12 cellular contexts compared by ENCODE assay signal in the genomic region with DNA sequence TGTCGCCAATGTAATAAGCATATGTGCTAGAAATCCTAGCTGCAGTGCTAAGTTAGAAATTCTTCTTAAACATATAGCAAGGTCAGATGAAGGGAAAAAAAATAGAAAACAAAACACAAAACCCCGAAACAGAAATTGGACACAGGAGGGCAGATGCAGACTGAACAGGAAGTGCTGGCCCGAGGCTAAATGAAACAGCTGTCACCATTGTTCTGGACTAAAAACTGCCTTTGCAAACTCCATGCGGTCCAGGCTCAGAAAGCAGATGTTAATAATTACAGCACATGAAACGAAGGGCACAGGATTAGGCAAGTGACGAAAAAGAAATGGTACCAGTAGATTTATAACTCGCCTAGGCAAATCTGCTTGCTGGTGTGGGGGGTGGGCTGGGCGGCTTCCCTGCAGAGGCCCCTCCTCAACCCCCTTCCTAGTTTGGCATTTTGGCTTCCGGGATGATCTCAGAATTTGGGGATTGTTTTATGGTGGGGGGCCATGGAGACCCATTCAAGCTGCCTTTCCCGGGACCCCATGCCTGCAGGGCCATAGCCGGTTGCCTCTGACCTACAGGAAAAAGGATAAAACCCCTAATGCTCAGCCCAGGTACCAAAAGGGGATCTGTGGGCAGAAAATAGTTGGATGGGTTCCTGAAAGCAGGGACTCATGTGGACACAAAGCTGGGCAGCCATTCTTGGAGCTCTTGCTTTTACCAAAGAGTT.
A peak's percentile ranks its signal among the peaks of the same experiment; 100 is the strongest.
DNase-seq lines count a peak whose midpoint lies in the region; ATAC-seq and TF ChIP-seq lines count a peak whose summit lies in the region.
"Had no signal": no experiment of that assay in that cellular context is flagged by ENCODE, and none has a peak within 500 bp of the region (broad histone marks: within the 10 kb centered on the region; RNA-seq: fewer than 3 reads in every experiment).

No MANE protein-coding gene starts in this region.

- H3K27me3 ChIP-seq in GM06990 (replicated peaks; ENCODE audit: control insufficient read depth, insufficient read depth, low read length): no peaks in the 10 kb centered on the region; the same call in 1 of the 2 replicates

- CTCF ChIA-PET in HEK293T (lab: Yijun Ruan, JAX): no interaction called here

- H3K4me3 ChIP-seq in GM06990 (replicated peaks; ENCODE audit: low read depth, low read length) (no peak overlapping the region), foreskin fibroblast (ENCODE audit: low read depth in 1 of 2, low read length in 2 of 2) (peak overlapping the region in 1 of 2 donors; percentile 5)

- no peak for DNase-seq in GM06990 (ENCODE audit: extremely low read depth, insufficient read length)
- peak; percentile 36 for DNase-seq in NCI-H1694 treated with DMSO at 0.1 percent for 48 hours (lab: John Stamatoyannopoulos, UW)
- peak; percentile 48 to 63 for DNase-seq in foreskin fibroblast
- no peak for DNase-seq in CD1c-positive myeloid dendritic cell (ENCODE audit: extremely low spot score)
- no peak for DNase-seq in HEK293T (ENCODE audit: extremely low spot score)
- DNase-seq in hepatic stellate cell (ENCODE audit: low spot score): no peak
- DNase-seq: activated CD8-positive, alpha-beta memory T cell treated with anti-CD3 and anti-CD28 coated beads for 24 hours; effector memory CD8-positive, alpha-beta T cell; stimulated activated naive B cell treated with anti-CD40 and anti-IgM and Interleukin-4, amounts not matched to agents 10 μg/mL and 1 μg/mL and 100 μg/mL, for 72 hours had no signal

- H3K36me3 ChIP-seq in GM06990 (ENCODE audit: control insufficient read depth, insufficient read depth, low read length): no peaks in the 10 kb centered on the region

- peak; percentile 66 for ATAC-seq in GM21723 (IDR thresholded peaks at IDR 0.05; ENCODE audit: unreplicated experiment)
- ATAC-seq in GM18858 (IDR thresholded peaks at IDR 0.05; ENCODE audit: unreplicated experiment): no peak
- ATAC-seq: effector memory CD8-positive, alpha-beta T cell; natural killer cell treated with Interleukin-12 subunit alpha and Interleukin-12 subunit beta and Interleukin-15 and Interleukin-18, amount 100 ng/mL, for 72 hours; stimulated activated naive B cell treated with anti-CD40 and anti-IgM and Interleukin-4, amounts not matched to agents 10 μg/mL and 1 μg/mL and 100 μg/mL, for 72 hours had no signal

- POLR2A ChIA-PET in HEK293T (lab: Yijun Ruan, JAX): no interaction called here

- TF ChIP-seq CTCF in GM06990 (IDR thresholded peaks at IDR 0.05; ENCODE audit: insufficient read depth, low read length, poor library complexity, severe bottlenecking): peak; percentile 6
- TF ChIP-seq CTCF in foreskin fibroblast (IDR thresholded peaks at IDR 0.05; ENCODE audit: low read depth, low read length): no peak

TF ChIP-seq in HEK293T, 16 proteins besides CTCF, POLR2A, EP300 and RAD21:
- TF ChIP-seq FOXA1 (IDR thresholded peaks at IDR 0.05) (no peak), ELF4 (IDR thresholded peaks at IDR 0.05) (no peak), SP1 (IDR thresholded peaks at IDR 0.05) (no peak), ARNT (IDR thresholded peaks at IDR 0.05) (no peak), HDGF (IDR thresholded peaks at IDR 0.05; ENCODE audit: borderline replicate concordance) (no peak), FOXM1 (IDR thresholded peaks at IDR 0.05; ENCODE audit: borderline replicate concordance) (no peak), FOXK2 (IDR thresholded peaks at IDR 0.05) (no peak), CTBP1 (IDR thresholded peaks at IDR 0.05; ENCODE audit: borderline replicate concordance) (no peak), SUZ12 (IDR thresholded peaks at IDR 0.05) (no peak), BHLHE40 (IDR thresholded peaks at IDR 0.05; ENCODE audit: borderline replicate concordance) (no peak), LEF1 (IDR thresholded peaks at IDR 0.05; ENCODE audit: borderline replicate concordance) (no peak), NFRKB (IDR thresholded peaks at IDR 0.05) (no peak), ZNF384 (IDR thresholded peaks at IDR 0.05) (no peak), L3MBTL2 (conservative IDR thresholded peaks at IDR 0.05) (no peak), TARDBP (IDR thresholded peaks at IDR 0.05) (no peak)
- TF ChIP-seq, protein P1, sequence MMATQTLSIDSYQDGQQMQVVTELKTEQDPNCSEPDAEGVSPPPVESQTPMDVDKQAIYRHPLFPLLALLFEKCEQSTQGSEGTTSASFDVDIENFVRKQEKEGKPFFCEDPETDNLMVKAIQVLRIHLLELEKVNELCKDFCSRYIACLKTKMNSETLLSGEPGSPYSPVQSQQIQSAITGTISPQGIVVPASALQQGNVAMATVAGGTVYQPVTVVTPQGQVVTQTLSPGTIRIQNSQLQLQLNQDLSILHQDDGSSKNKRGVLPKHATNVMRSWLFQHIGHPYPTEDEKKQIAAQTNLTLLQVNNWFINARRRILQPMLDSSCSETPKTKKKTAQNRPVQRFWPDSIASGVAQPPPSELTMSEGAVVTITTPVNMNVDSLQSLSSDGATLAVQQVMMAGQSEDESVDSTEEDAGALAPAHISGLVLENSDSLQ (IDR thresholded peaks at IDR 0.05): no peak

Comparison
In these comparisons a context has a peak if more than half of its experiments do, and no peak if none do; other contexts are left out.
1. DNase-seq: peak in NCI-H1694 treated with DMSO at 0.1 percent for 48 hours (single experiment) and foreskin fibroblast (2 of 2); none in GM06990 (single experiment), CD1c-positive myeloid dendritic cell (single experiment), HEK293T (single experiment) and hepatic stellate cell (single experiment).